In genomic region chr17:58666858-58667267, GRCh38 we compare ENCODE assay signal across 8 cellular contexts. TPM values are rescaled to one million over a fixed set of nuclear protein-coding genes. Genes with fewer than 3 reads are reported as not detected.
DNase-seq lines count a peak whose midpoint lies in the region; ATAC-seq and TF ChIP-seq lines count a peak whose summit lies in the region.
"Had no signal": no experiment of that assay in that cellular context is flagged by ENCODE, and none has a peak within 500 bp of the region (broad histone marks: within the 10 kb centered on the region; RNA-seq: fewer than 3 reads in every experiment).

No MANE protein-coding gene starts in this region.

- POLR2A ChIA-PET in HEK293T (lab: Yijun Ruan, JAX) = interaction anchor here (0.7 to 1.3 kb wide), 3 partner anchors 8 to 35 kb away, joined by 3 to 8 read pairs (median 6); no protein-coding TSS in a partner anchor

- H3K4me3 ChIP-seq in epithelial cell of proximal tubule (ENCODE audit: low read depth, low read length) = peak overlapping the region; percentile 31
- H3K4me3 ChIP-seq in neutrophil (ENCODE audit: low read depth in 1 of 2, low read length in 1 of 2) = peak overlapping the region; percentile 48 to 56

- no peaks in the 10 kb centered on the region for H3K9me3 ChIP-seq in neutrophil

- no peak for TF ChIP-seq CTCF in epithelial cell of proximal tubule (conservative IDR thresholded peaks at IDR 0.05; ENCODE audit: low read depth, low read length)
- no peak for TF ChIP-seq CTCF in neutrophil (IDR thresholded peaks at IDR 0.05)

- CTCF ChIA-PET in HEK293T (lab: Yijun Ruan, JAX) = no interaction called here

- H3K27me3 ChIP-seq in neutrophil = peaks cover 6% of the 10 kb centered on the region

- DNase-seq in NCI-H1930 (lab: John Stamatoyannopoulos, UW) (peak; percentile 64 to 68), epithelial cell of proximal tubule (ENCODE audit: low read depth) (no peak), HEK293T (ENCODE audit: extremely low spot score) (no peak)
- DNase-seq in activated CD4-positive, alpha-beta T cell treated with anti-CD3 and anti-CD28 coated beads, Interleukin-2, amount 50 U/mL, for 1 hour = peak; percentile 22

- ATAC-seq in GM19455 (IDR thresholded peaks at IDR 0.05; ENCODE audit: unreplicated experiment) (no peak), HG02798 (IDR thresholded peaks at IDR 0.05; ENCODE audit: poor library complexity, unreplicated experiment) (no peak)

- H3K27ac ChIP-seq in neutrophil = peak overlapping the region; percentile 70

- peaks cover 0 to 3% of the 10 kb centered on the region in 2 experiments for H3K4me1 ChIP-seq in neutrophil (ENCODE audit: control insufficient read depth in 1 of 2, insufficient read depth in 1 of 2, low read depth in 1 of 2, low read length in 1 of 2)

- H3K36me3 ChIP-seq in neutrophil = no peaks in the 10 kb centered on the region

TF ChIP-seq in HEK293T, 16 proteins besides CTCF, POLR2A, EP300 and RAD21:
- TF ChIP-seq ZNF384 (IDR thresholded peaks at IDR 0.05) (no peak), ELF4 (IDR thresholded peaks at IDR 0.05) (no peak), SUZ12 (IDR thresholded peaks at IDR 0.05) (no peak), PKNOX1 (IDR thresholded peaks at IDR 0.05) (no peak), SP1 (IDR thresholded peaks at IDR 0.05) (no peak), ARNT (IDR thresholded peaks at IDR 0.05) (no peak), FOXM1 (IDR thresholded peaks at IDR 0.05; ENCODE audit: borderline replicate concordance) (no peak), HDGF (IDR thresholded peaks at IDR 0.05; ENCODE audit: borderline replicate concordance) (no peak), FOXK2 (IDR thresholded peaks at IDR 0.05) (no peak), CTBP1 (IDR thresholded peaks at IDR 0.05; ENCODE audit: borderline replicate concordance) (no peak), FOXA1 (IDR thresholded peaks at IDR 0.05) (no peak)

RNA-seq across cellular contexts. Expression of gene TEX14, which starts 25.0 kb away (rescaled TPM):
- 0.06 TPM in 1 of 2 replicates, not detected in the other for total RNA-seq in epithelial cell of proximal tubule
- total RNA-seq: M059J had no signal

RNA-seq across cellular contexts. Expression of gene RAD51C, which starts 25.5 kb away (rescaled TPM):
- total RNA-seq in epithelial cell of proximal tubule = 63.4 and 73.6 TPM in 2 replicates

Comparison
In these comparisons a context has a peak if more than half of its experiments do, and no peak if none do; other contexts are left out.
1. DNase-seq: peak in NCI-H1930 (2 of 2) and activated CD4-positive, alpha-beta T cell treated with anti-CD3 and anti-CD28 coated beads, Interleukin-2, amount 50 U/mL, for 1 hour (single experiment); none in epithelial cell of proximal tubule (single experiment) and HEK293T (single experiment).